In genomic region chr5:82865625-82866024, GRCh38 we compare ENCODE assay signal across 1 cellular context.
TF ChIP-seq lines count a peak whose summit lies in the region.

No MANE protein-coding gene starts in this region.

TF ChIP-seq in SK-N-SH, 30 proteins besides CTCF, POLR2A, EP300 and RAD21 (continued from another document):
- TF ChIP-seq, protein P1, sequence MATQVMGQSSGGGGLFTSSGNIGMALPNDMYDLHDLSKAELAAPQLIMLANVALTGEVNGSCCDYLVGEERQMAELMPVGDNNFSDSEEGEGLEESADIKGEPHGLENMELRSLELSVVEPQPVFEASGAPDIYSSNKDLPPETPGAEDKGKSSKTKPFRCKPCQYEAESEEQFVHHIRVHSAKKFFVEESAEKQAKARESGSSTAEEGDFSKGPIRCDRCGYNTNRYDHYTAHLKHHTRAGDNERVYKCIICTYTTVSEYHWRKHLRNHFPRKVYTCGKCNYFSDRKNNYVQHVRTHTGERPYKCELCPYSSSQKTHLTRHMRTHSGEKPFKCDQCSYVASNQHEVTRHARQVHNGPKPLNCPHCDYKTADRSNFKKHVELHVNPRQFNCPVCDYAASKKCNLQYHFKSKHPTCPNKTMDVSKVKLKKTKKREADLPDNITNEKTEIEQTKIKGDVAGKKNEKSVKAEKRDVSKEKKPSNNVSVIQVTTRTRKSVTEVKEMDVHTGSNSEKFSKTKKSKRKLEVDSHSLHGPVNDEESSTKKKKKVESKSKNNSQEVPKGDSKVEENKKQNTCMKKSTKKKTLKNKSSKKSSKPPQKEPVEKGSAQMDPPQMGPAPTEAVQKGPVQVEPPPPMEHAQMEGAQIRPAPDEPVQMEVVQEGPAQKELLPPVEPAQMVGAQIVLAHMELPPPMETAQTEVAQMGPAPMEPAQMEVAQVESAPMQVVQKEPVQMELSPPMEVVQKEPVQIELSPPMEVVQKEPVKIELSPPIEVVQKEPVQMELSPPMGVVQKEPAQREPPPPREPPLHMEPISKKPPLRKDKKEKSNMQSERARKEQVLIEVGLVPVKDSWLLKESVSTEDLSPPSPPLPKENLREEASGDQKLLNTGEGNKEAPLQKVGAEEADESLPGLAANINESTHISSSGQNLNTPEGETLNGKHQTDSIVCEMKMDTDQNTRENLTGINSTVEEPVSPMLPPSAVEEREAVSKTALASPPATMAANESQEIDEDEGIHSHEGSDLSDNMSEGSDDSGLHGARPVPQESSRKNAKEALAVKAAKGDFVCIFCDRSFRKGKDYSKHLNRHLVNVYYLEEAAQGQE (IDR thresholded peaks at IDR 0.05; ENCODE audit: low read depth, low read length), result no peak
- TF ChIP-seq USF1 (IDR thresholded peaks at IDR 0.05; ENCODE audit: borderline replicate concordance, low read depth), result no peak
